8 cellular contexts compared by ENCODE assay signal in the genomic region with DNA sequence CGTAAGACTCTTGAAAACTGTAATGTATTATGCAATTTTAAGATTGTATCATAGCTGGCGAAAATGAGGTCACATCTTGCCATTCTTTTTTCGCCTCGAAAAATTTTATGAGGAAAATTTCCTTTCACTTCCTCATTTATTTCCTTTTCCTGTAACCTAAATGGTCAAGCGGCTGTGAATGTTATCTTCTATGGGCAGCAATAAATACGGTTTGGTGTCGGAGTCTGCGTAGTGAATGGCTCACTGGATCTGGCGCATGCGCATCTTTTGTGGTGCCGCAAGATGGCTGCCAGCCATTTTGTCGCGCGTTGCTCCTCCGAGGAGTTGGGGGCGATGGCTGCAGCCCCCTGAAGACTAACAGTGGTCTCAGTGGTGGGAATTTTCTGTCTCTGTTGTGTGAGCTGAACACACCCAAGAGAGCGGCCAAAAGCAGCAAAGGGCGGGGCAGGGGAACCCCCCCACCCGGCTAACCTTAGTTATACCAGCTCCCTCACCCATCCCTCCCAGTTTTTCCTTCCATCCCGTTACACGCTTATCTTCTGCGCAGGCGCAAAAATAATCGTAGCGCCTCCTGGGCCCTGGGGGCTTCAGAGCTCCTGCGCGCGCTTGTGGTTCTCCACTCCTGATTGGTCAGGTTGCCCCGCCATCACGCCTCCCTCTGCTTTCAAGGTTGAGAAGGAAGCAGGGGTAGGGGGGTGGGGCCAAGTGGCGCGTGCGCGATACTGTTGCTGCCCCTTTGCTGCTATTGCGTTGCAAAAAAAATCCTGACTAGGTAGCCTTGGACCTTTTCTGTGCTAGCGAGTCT. TPM values are rescaled to one million over a fixed set of nuclear protein-coding genes. Genes with fewer than 3 reads are reported as not detected.
A peak's percentile ranks its signal among the peaks of the same experiment; 100 is the strongest.
DNase-seq lines count a peak whose midpoint lies in the region; ATAC-seq and TF ChIP-seq lines count a peak whose summit lies in the region.

A gene (plus strand): TSS at position 722 of the 805 bp plus-strand sequence. CDS start 568 bp downstream, outside the sequence.

- peak within 1 kb of the TSS; percentile 97 for H3K27ac Mint-ChIP-seq in dendritic cell treated with granulocyte-macrophage colony-stimulating factor and Interleukin-4, amounts not matched to agents 40 ng/mL and 50 ng/mL, for 4 days

- TF ChIP-seq CTCF in C4-2B (conservative IDR thresholded peaks at IDR 0.05), result no peak

- intact Hi-C loops in dendritic cell treated with granulocyte-macrophage colony-stimulating factor and Interleukin-4, amounts not matched to agents 40 ng/mL and 50 ng/mL, for 4 days (cut with micrococcal nuclease), result loop anchor here (10.0 kb wide), 2 partner anchors 51 to 611 kb away; a partner anchor contains a TSS

- no peaks in the 10 kb centered on the region for H3K27me3 Mint-ChIP-seq in dendritic cell treated with granulocyte-macrophage colony-stimulating factor and Interleukin-4, amounts not matched to agents 40 ng/mL and 50 ng/mL, for 4 days

- H3K27ac ChIP-seq in C4-2B, result peak within 1 kb of the TSS; percentile 87

- DNase-seq in NCI-H748 treated with DMSO at 0.1 percent for 48 hours (lab: John Stamatoyannopoulos, UW), result peak; percentile 97
- peak; percentile 92 to 99 for DNase-seq in activated CD4-positive, alpha-beta T cell treated with anti-CD3 and anti-CD28 coated beads, Interleukin-2, amount 50 U/mL, for 24 hours (ENCODE audit: low read depth in 1 of 2, low spot score in 1 of 2)
- peak; percentile 99 for DNase-seq in left lobe of liver (ENCODE audit: low spot score)
- peak; percentile 98 for DNase-seq in stimulated activated CD4-positive, alpha-beta T cell treated with anti-CD3 and anti-CD28 coated beads, Interleukin-2, amount 100 ng/mL, for 4 hours (ENCODE audit: low read depth)

- ATAC-seq in GM19372 (IDR thresholded peaks at IDR 0.05; ENCODE audit: low read depth, unreplicated experiment) (peak; percentile 89), HG03558 (IDR thresholded peaks at IDR 0.05; ENCODE audit: extremely low read depth, unreplicated experiment) (peak; percentile 51), left lobe of liver (peak; percentile 89)

- peaks cover 22% of the 10 kb centered on the region for H3K4me1 Mint-ChIP-seq in dendritic cell treated with granulocyte-macrophage colony-stimulating factor and Interleukin-4, amounts not matched to agents 40 ng/mL and 50 ng/mL, for 4 days (ENCODE audit: low read depth)

- peaks cover 21% of the 10 kb centered on the region for H3K36me3 Mint-ChIP-seq in dendritic cell treated with granulocyte-macrophage colony-stimulating factor and Interleukin-4, amounts not matched to agents 40 ng/mL and 50 ng/mL, for 4 days (ENCODE audit: low read depth)

- no peaks in the 10 kb centered on the region for H3K9me3 Mint-ChIP-seq in dendritic cell treated with granulocyte-macrophage colony-stimulating factor and Interleukin-4, amounts not matched to agents 40 ng/mL and 50 ng/mL, for 4 days

- peak within 1 kb of the TSS; percentile 80 for H3K4me3 Mint-ChIP-seq in dendritic cell treated with granulocyte-macrophage colony-stimulating factor and Interleukin-4, amounts not matched to agents 40 ng/mL and 50 ng/mL, for 4 days

RNA-seq across cellular contexts. Expression of the gene that starts here (rescaled TPM):
- total RNA-seq in left lobe of liver, result 12.8 TPM

Comparison
In these comparisons a context has a peak if more than half of its experiments do, and no peak if none do; other contexts are left out.
1. Peak in every context shown above with its lines: DNase-seq, ATAC-seq and H3K27ac ChIP-seq.